Comparison of ENCODE assay signal across 8 cellular contexts in genomic region chr4:9000505-9001001, GRCh38.
DNase-seq lines count a peak whose midpoint lies in the region; ATAC-seq, FAIRE-seq and TF ChIP-seq lines count a peak whose summit lies in the region.
"Not testable (repeated sequence)": the region's sequence is repeated elsewhere in the genome, so short reads cannot be mapped to it uniquely, and the experiment has no call there.

No MANE protein-coding gene starts in this region.

- dilution Hi-C loops in keratinocyte (cut with MboI; ENCODE audit: extremely low pct_ligation_motif_present, low sequenced_read_pairs) = not testable (repeated sequence)

- DNase-seq in DND-41 (peak; percentile 54), KG1 (lab: John Stamatoyannopoulos, UW) (peak; percentile 4), T follicular helper cell (ENCODE audit: low read depth) (peak; percentile 37)
- DNase-seq in activated T-helper 9 cell treated with anti-CD3 and anti-CD28 coated beads, Interleukin-2, amount 50 U/mL, for 16 hours (ENCODE audit: low read depth) = peak; percentile 27
- peak in 2 of 3 donors; percentile 11 to 12 for DNase-seq in effector memory CD4-positive, alpha-beta T cell
- DNase-seq in keratinocyte (ENCODE audit: low read depth, low spot score); retinal pigment epithelial cell (ENCODE audit: low read depth): not testable (repeated sequence)

- H3K9me1 ChIP-seq in keratinocyte (ENCODE audit: control insufficient read depth, extremely low read depth, insufficient read depth, low read length) = not testable (repeated sequence)

- H3K79me2 ChIP-seq in DND-41 (ENCODE audit: insufficient read depth, low read length); keratinocyte (ENCODE audit: control insufficient read depth, insufficient read depth, low read length): not testable (repeated sequence)

- H3K27me3 ChIP-seq in DND-41 (ENCODE audit: insufficient read depth, low read length, poor library complexity); effector memory CD4-positive, alpha-beta T cell (replicated peaks; ENCODE audit: control insufficient read depth, insufficient read depth, low read length, poor library complexity, severe bottlenecking); keratinocyte (ENCODE audit: control insufficient read depth, extremely low read depth, insufficient read depth, low read length): not testable (repeated sequence)
- peaks cover 14% of the 10 kb centered on the region for H3K27me3 ChIP-seq in thymus (ENCODE audit: control insufficient read depth, insufficient read depth)

- not testable (repeated sequence) for H2AFZ ChIP-seq in DND-41 (ENCODE audit: low read depth, low read length)
- peak overlapping the region; percentile 68 for H2AFZ ChIP-seq in keratinocyte (ENCODE audit: control insufficient read depth, low read length)

- not testable (repeated sequence) for H3K9me3 ChIP-seq in DND-41 (ENCODE audit: insufficient read depth, low read length, severe bottlenecking); effector memory CD4-positive, alpha-beta T cell (ENCODE audit: control insufficient read depth, low read length); keratinocyte (ENCODE audit: control insufficient read depth, low read depth, low read length); thymus (ENCODE audit: control insufficient read depth)

- H3K4me1 ChIP-seq in DND-41 (ENCODE audit: insufficient read depth, low read length); effector memory CD4-positive, alpha-beta T cell (ENCODE audit: control insufficient read depth, insufficient read depth, low read length, poor library complexity, severe bottlenecking); keratinocyte (ENCODE audit: control insufficient read depth, extremely low read depth, insufficient read depth, low read length); thymus (ENCODE audit: control insufficient read depth, insufficient read depth, low read length): not testable (repeated sequence)

- H3K4me2 ChIP-seq in DND-41 (ENCODE audit: insufficient read depth, low read length) = not testable (repeated sequence)
- peak overlapping the region; percentile 51 for H3K4me2 ChIP-seq in keratinocyte (ENCODE audit: control insufficient read depth, extremely low read depth, insufficient read depth, low read depth, low read length)

- not testable (repeated sequence) for FAIRE-seq in keratinocyte (lab: Jason Lieb, UNC)

- not testable (repeated sequence) for H3K4me3 ChIP-seq in DND-41 (ENCODE audit: low read depth in 1 of 2, low read length in 2 of 2); effector memory CD4-positive, alpha-beta T cell (ENCODE audit: insufficient read depth, low read depth, low read length, poor library complexity, severe bottlenecking); keratinocyte (ENCODE audit: control insufficient read depth in 2 of 3, extremely low read depth in 1 of 3, insufficient read depth in 2 of 3, low read depth in 1 of 3, low read length in 3 of 3); retinal pigment epithelial cell (ENCODE audit: low read length)
- peak overlapping the region; percentile 31 for H3K4me3 ChIP-seq in thymus (ENCODE audit: low read length)

- 4% methylated on average over 52 of the region's 52 CpGs for WGBS in thymus

- not testable (repeated sequence) for H3K36me3 ChIP-seq in DND-41 (ENCODE audit: insufficient read depth, low read length); effector memory CD4-positive, alpha-beta T cell (ENCODE audit: control insufficient read depth, insufficient read depth, low read length); keratinocyte (ENCODE audit: control insufficient read depth in 2 of 2, extremely low read depth in 1 of 2, insufficient read depth in 2 of 2, low read length in 2 of 2); thymus (ENCODE audit: control insufficient read depth, insufficient read depth)

- not testable (repeated sequence) for H3K27ac ChIP-seq in DND-41 (ENCODE audit: low read length); effector memory CD4-positive, alpha-beta T cell (ENCODE audit: insufficient read depth, low read length, poor library complexity, severe bottlenecking); keratinocyte (ENCODE audit: control insufficient read depth, insufficient read depth, low read length); thymus (ENCODE audit: low read depth)

- not testable (repeated sequence) for H4K20me1 ChIP-seq in DND-41 (ENCODE audit: insufficient read depth, low read length); keratinocyte (ENCODE audit: control insufficient read depth, extremely low read depth, insufficient read depth, low read length)

- ATAC-seq in DND-41 (ENCODE audit: insufficient read depth, low read depth) = peak; percentile 72

- H3K9ac ChIP-seq in DND-41 (ENCODE audit: low read depth, low read length); keratinocyte (ENCODE audit: control insufficient read depth, extremely low read depth, insufficient read depth, low read length): not testable (repeated sequence)

- peak; percentile 73 for TF ChIP-seq CTCF in DND-41 (IDR thresholded peaks at IDR 0.05; ENCODE audit: borderline replicate concordance, extremely low read depth, low read length, poor library complexity, severe bottlenecking)
- peak in 2 of 3 experiments; percentile 54 for TF ChIP-seq CTCF in keratinocyte (optimal IDR thresholded peaks at IDR 0.05 in 1 of 3, IDR thresholded peaks at IDR 0.05 in 1 of 3, conservative IDR thresholded peaks at IDR 0.05 in 1 of 3; ENCODE audit: extremely low read depth in 1 of 3, insufficient read depth in 2 of 3, low read length in 3 of 3)
- peak; percentile 50 for TF ChIP-seq CTCF in retinal pigment epithelial cell (conservative IDR thresholded peaks at IDR 0.05; ENCODE audit: low read depth, low read length)
